In genomic region chr19:19110410-19111137, GRCh38 we compare ENCODE assay signal across 11 cellular contexts. TPM values are rescaled to one million over a fixed set of nuclear protein-coding genes. Genes with fewer than 3 reads are reported as not detected.
DNase-seq lines count a peak whose midpoint lies in the region; ATAC-seq, FAIRE-seq and TF ChIP-seq lines count a peak whose summit lies in the region.
"Had no signal": no experiment of that assay in that cellular context is flagged by ENCODE, and none has a peak within 500 bp of the region (broad histone marks: within the 10 kb centered on the region; RNA-seq: fewer than 3 reads in every experiment).

No MANE protein-coding gene starts in this region.

- BruUV-seq in PC-3 (replicated peaks; lab: Mats Ljungman, UMichigan) (no TSS peak), Calu3 (replicated peaks; lab: Mats Ljungman, UMichigan) (no TSS peak)

- H2BK15ac ChIP-seq in H1 (ENCODE audit: low read length), result no peak overlapping the region
- no peak overlapping the region for H2BK15ac ChIP-seq in mesenchymal stem cell (ENCODE audit: low read depth, poor library complexity, severe bottlenecking)

- no peaks in the 10 kb centered on the region for H3K9me2 ChIP-seq in PC-3 (replicated peaks; ENCODE audit: low read length)

- no peak overlapping the region for H3K9ac ChIP-seq in H1 (replicated peaks in 1 of 4; ENCODE audit: extremely low read depth in 1 of 4, low read depth in 3 of 4, low read length in 3 of 4)
- H3K9ac ChIP-seq in mesenchymal stem cell (ENCODE audit: low read length), result no peak overlapping the region
- H3K9ac ChIP-seq in PC-3 (ENCODE audit: low read length), result no peak overlapping the region

- no peak overlapping the region for H3K4ac ChIP-seq in H1 (replicated peaks; ENCODE audit: insufficient read length, low read depth, low read length)
- no peak overlapping the region for H3K4ac ChIP-seq in mesenchymal stem cell (ENCODE audit: low read depth in 1 of 2, low read length in 2 of 2)

- H3K23me2 ChIP-seq in H1 (ENCODE audit: low read depth, low read length), result peaks cover 6% of the 10 kb centered on the region; the same call in 1 of the 2 replicates

- no peaks in the 10 kb centered on the region for H3K36me3 Mint-ChIP-seq in CD4-positive, alpha-beta T cell (ENCODE audit: low read depth)
- no peaks in the 10 kb centered on the region for H3K36me3 Mint-ChIP-seq in natural killer cell treated with Interleukin-12 subunit alpha and Interleukin-12 subunit beta and Interleukin-15 and Interleukin-18, amount 100 ng/mL, for 72 hours
- peaks cover 5% of the 10 kb centered on the region for H3K36me3 Mint-ChIP-seq in Calu3 (ENCODE audit: insufficient read depth, unreplicated experiment)

- peak in 3 of 10 experiments; percentile 3 to 25 (median 8) for DNase-seq in CD4-positive, alpha-beta T cell
- DNase-seq in Kasumi-1 (lab: John Stamatoyannopoulos, UW) (peak; percentile 33 to 47), H1 (ENCODE audit: low read depth in 1 of 2, low spot score in 2 of 2) (no peak), NCI-H345 treated with DMSO at 0.1 percent for 48 hours (lab: John Stamatoyannopoulos, UW; ENCODE audit: unreplicated experiment) (no peak), mesenchymal stem cell (no peak), PC-3 (no peak), Calu3 (no peak)
- peak; percentile 42 for DNase-seq in natural killer cell treated with Interleukin-12 subunit alpha and Interleukin-12 subunit beta and Interleukin-15 and Interleukin-18, amount 100 ng/mL, for 72 hours (ENCODE audit: low spot score)
- DNase-seq: cerebellar nuclear complex had no signal

- no peak overlapping the region for H3K27ac Mint-ChIP-seq in CD4-positive, alpha-beta T cell
- H3K27ac Mint-ChIP-seq in natural killer cell treated with Interleukin-12 subunit alpha and Interleukin-12 subunit beta and Interleukin-15 and Interleukin-18, amount 100 ng/mL, for 72 hours, result no peak overlapping the region
- no peak overlapping the region for H3K27ac Mint-ChIP-seq in Calu3 (ENCODE audit: unreplicated experiment)

- H2BK5ac ChIP-seq in H1 (ENCODE audit: low read depth, low read length) (no peak overlapping the region), mesenchymal stem cell (ENCODE audit: low read depth, low read length, poor library complexity, severe bottlenecking) (no peak overlapping the region)

- H3K27ac ChIP-seq in CD4-positive, alpha-beta T cell (ENCODE audit: low read depth, low read length), result no peak overlapping the region
- H3K27ac ChIP-seq in H1 (ENCODE audit: low read depth, low read length), result no peak overlapping the region
- no peak overlapping the region for H3K27ac ChIP-seq in mesenchymal stem cell (ENCODE audit: low read length, poor library complexity, severe bottlenecking)
- no peak overlapping the region for H3K27ac ChIP-seq in PC-3 (ENCODE audit: low read length)

- no peak for TF ChIP-seq EP300 in H1 (IDR thresholded peaks at IDR 0.05; ENCODE audit: borderline replicate concordance in 1 of 2, low read depth in 2 of 2, low read length in 2 of 2)

- TF ChIP-seq RAD21 in H1 (IDR thresholded peaks at IDR 0.05 in 1 of 2, conservative IDR thresholded peaks at IDR 0.05 in 1 of 2; ENCODE audit: low read depth in 2 of 2, low read length in 2 of 2), result peak in 1 of 2 experiments; percentile 32; a peak in 1 of 4 replicates

- 0 out of 8 replicates have a peak overlapping the region, but pooled peaks of 1 of the 4 experiments have one; percentile 0 for H3K4me3 ChIP-seq in H1 (ENCODE audit: extremely low read depth in 1 of 4, insufficient read depth in 2 of 4, low read depth in 3 of 4, low read length in 4 of 4)
- H3K4me3 ChIP-seq in mesenchymal stem cell (ENCODE audit: insufficient read depth in 1 of 2, low read depth in 1 of 2, low read length in 2 of 2), result no peak overlapping the region
- no peak overlapping the region for H3K4me3 ChIP-seq in PC-3 (ENCODE audit: low read length)

- no peak for ATAC-seq in CD4-positive, alpha-beta T cell (ENCODE audit: poor library complexity)
- peak; percentile 43 to 49 for ATAC-seq in natural killer cell treated with Interleukin-12 subunit alpha and Interleukin-12 subunit beta and Interleukin-15 and Interleukin-18, amount 100 ng/mL, for 72 hours
- no peak for ATAC-seq in PC-3

- H3K36me3 ChIP-seq in H1 (ENCODE audit: control insufficient read depth in 2 of 4, insufficient read depth in 4 of 4, low read length in 3 of 4), result no peaks in the 10 kb centered on the region
- peaks cover 0 to 7% of the 10 kb centered on the region in 2 experiments for H3K36me3 ChIP-seq in mesenchymal stem cell (ENCODE audit: control insufficient read depth in 1 of 2, insufficient read depth in 2 of 2, low read depth in 1 of 2, low read length in 2 of 2)
- no peaks in the 10 kb centered on the region for H3K36me3 ChIP-seq in PC-3 (ENCODE audit: low read depth, low read length)

- no peak overlapping the region for H2AK5ac ChIP-seq in H1 (ENCODE audit: low read depth, low read length)
- no peak overlapping the region for H2AK5ac ChIP-seq in mesenchymal stem cell (ENCODE audit: low read length, severe bottlenecking)

- H3K79me1 ChIP-seq in H1 (ENCODE audit: low read depth, low read length), result 0 out of 2 replicates have a peak, but pooled peaks cover 2% of the 10 kb centered on the region
- no peaks in the 10 kb centered on the region for H3K79me1 ChIP-seq in mesenchymal stem cell (replicated peaks; ENCODE audit: low read length, poor library complexity, severe bottlenecking)

- H3K18ac ChIP-seq in H1 (ENCODE audit: extremely low read depth, low read length) (peak overlapping the region; percentile 19; the same call in 1 of the 2 replicates), mesenchymal stem cell (ENCODE audit: low read depth in 1 of 2, low read length in 2 of 2) (no peak overlapping the region)

- H3K4me1 ChIP-seq in H1 (replicated peaks in 1 of 4; ENCODE audit: control insufficient read depth in 3 of 4, insufficient read depth in 4 of 4, low read length in 3 of 4) (peaks cover 3 to 7% (median 4%) of the 10 kb centered on the region in 4 experiments), mesenchymal stem cell (ENCODE audit: control insufficient read depth, insufficient read depth, low read depth, low read length) (peaks cover 35% of the 10 kb centered on the region), PC-3 (ENCODE audit: insufficient read depth, low read length) (no peaks in the 10 kb centered on the region)

- no peaks in the 10 kb centered on the region for H3K27me3 Mint-ChIP-seq in CD4-positive, alpha-beta T cell
- H3K27me3 Mint-ChIP-seq in natural killer cell treated with Interleukin-12 subunit alpha and Interleukin-12 subunit beta and Interleukin-15 and Interleukin-18, amount 100 ng/mL, for 72 hours, result no peaks in the 10 kb centered on the region
- no peaks in the 10 kb centered on the region for H3K27me3 Mint-ChIP-seq in Calu3 (ENCODE audit: unreplicated experiment)

- H2BK20ac ChIP-seq in H1 (ENCODE audit: low read length), result no peak overlapping the region

- H3K14ac ChIP-seq in H1 (ENCODE audit: insufficient read length) (no peak overlapping the region), mesenchymal stem cell (ENCODE audit: low read length in 2 of 2) (peak overlapping the region in 1 of 2 experiments; percentile 14)

- 76% methylated on average over 61 of the region's 66 CpGs; no CpG with 5 or more reads in 1 of the 2 experiments for WGBS in H1 (ENCODE audit: extremely low coverage in 1 of 2, insufficient coverage in 1 of 2, insufficient read length in 1 of 2, insufficient replicate concordance in 2 of 2, low coverage in 1 of 2, low lambda C conversion rate in 2 of 2, missing lambda C conversion rate in 1 of 2), 2 experiments
- WGBS in mesenchymal stem cell, result 74% methylated on average over 66 of the region's 66 CpGs

- peak; percentile 17 for TF ChIP-seq CTCF in CD4-positive, alpha-beta T cell (IDR thresholded peaks at IDR 0.05)
- TF ChIP-seq CTCF in H1 (IDR thresholded peaks at IDR 0.05; ENCODE audit: control extremely low read depth in 1 of 3, insufficient read depth in 1 of 3, low read depth in 1 of 3, low read length in 3 of 3) (peak; percentile 13 to 26 (median 26); a peak in 3 of 4 replicates), PC-3 (conservative IDR thresholded peaks at IDR 0.05; ENCODE audit: low read depth, low read length) (no peak), Calu3 (IDR thresholded peaks at IDR 0.05; ENCODE audit: unreplicated experiment) (no peak)

- H3K23ac ChIP-seq in H1 (ENCODE audit: insufficient read length), result no peak overlapping the region
- no peak overlapping the region for H3K23ac ChIP-seq in mesenchymal stem cell (ENCODE audit: low read length in 2 of 2)

- no peaks in the 10 kb centered on the region for H3K4me1 Mint-ChIP-seq in CD4-positive, alpha-beta T cell (ENCODE audit: low read depth)
- peaks cover 0 to 8% of the 10 kb centered on the region in 2 donors for H3K4me1 Mint-ChIP-seq in natural killer cell treated with Interleukin-12 subunit alpha and Interleukin-12 subunit beta and Interleukin-15 and Interleukin-18, amount 100 ng/mL, for 72 hours (ENCODE audit: low read depth in 2 of 2)
- no peaks in the 10 kb centered on the region for H3K4me1 Mint-ChIP-seq in Calu3 (ENCODE audit: low read depth, unreplicated experiment)

- intact Hi-C loops in CD4-positive, alpha-beta T cell (cut with DNase I, micrococcal nuclease), result no loop called here
- intact Hi-C loops in PC-3 (cut with micrococcal nuclease), result no loop called here
- intact Hi-C loops in Calu3 (cut with micrococcal nuclease; ENCODE audit: unreplicated experiment), result no loop called here

- no peaks in the 10 kb centered on the region for H3K9me3 ChIP-seq in CD4-positive, alpha-beta T cell (ENCODE audit: control insufficient read depth, low read length)
- H3K9me3 ChIP-seq in H1 (ENCODE audit: insufficient read depth in 2 of 2, low read depth in 1 of 2, low read length in 1 of 2) (no peaks in the 10 kb centered on the region), mesenchymal stem cell (ENCODE audit: control insufficient read depth, low read length) (no peaks in the 10 kb centered on the region), PC-3 (ENCODE audit: low read length) (no peaks in the 10 kb centered on the region)

- peak overlapping the region; percentile 19 to 41 for H3K4me2 ChIP-seq in H1 (ENCODE audit: insufficient read depth in 1 of 2, low read depth in 2 of 2, low read length in 2 of 2)
- no peak overlapping the region for H3K4me2 ChIP-seq in mesenchymal stem cell (ENCODE audit: low read length, poor library complexity, severe bottlenecking)
- H3K4me2 ChIP-seq in PC-3 (ENCODE audit: low read length), result no peak overlapping the region

- H4K5ac ChIP-seq in H1 (ENCODE audit: insufficient read length, low read depth, low read length), result no peak overlapping the region

- peaks cover 0 to 4% of the 10 kb centered on the region in 2 experiments for H4K20me1 ChIP-seq in H1 (replicated peaks in 1 of 2; ENCODE audit: control insufficient read depth in 1 of 2, insufficient read depth in 2 of 2, low read length in 2 of 2)
- no peaks in the 10 kb centered on the region for H4K20me1 ChIP-seq in PC-3 (ENCODE audit: low read length)

- H2BK120ac ChIP-seq in H1 (replicated peaks; ENCODE audit: low read depth, low read length) (no peak overlapping the region), mesenchymal stem cell (ENCODE audit: low read depth, low read length) (no peak overlapping the region)

- H3K27me3 ChIP-seq in CD4-positive, alpha-beta T cell (ENCODE audit: control insufficient read depth, insufficient read depth, low read length), result no peaks in the 10 kb centered on the region
- H3K27me3 ChIP-seq in H1 (replicated peaks in 1 of 4; ENCODE audit: control insufficient read depth in 3 of 4, extremely low read depth in 1 of 4, insufficient read depth in 3 of 4, low read length in 3 of 4) (0 out of 7 replicates have a peak, but pooled peaks cover 0 to 2% (median 0%) of the 10 kb centered on the region in 4 experiments), mesenchymal stem cell (ENCODE audit: control insufficient read depth in 1 of 2, insufficient read depth in 1 of 2, low read length in 2 of 2) (peaks cover 0 to 14% of the 10 kb centered on the region in 2 experiments), PC-3 (ENCODE audit: low read length) (no peaks in the 10 kb centered on the region)

- H3K4me3 Mint-ChIP-seq in CD4-positive, alpha-beta T cell, result no peak overlapping the region
- no peak overlapping the region for H3K4me3 Mint-ChIP-seq in natural killer cell treated with Interleukin-12 subunit alpha and Interleukin-12 subunit beta and Interleukin-15 and Interleukin-18, amount 100 ng/mL, for 72 hours
- H3K4me3 Mint-ChIP-seq in Calu3 (ENCODE audit: low read depth, unreplicated experiment), result no peak overlapping the region

- no peaks in the 10 kb centered on the region for H3K9me3 Mint-ChIP-seq in CD4-positive, alpha-beta T cell
- H3K9me3 Mint-ChIP-seq in natural killer cell treated with Interleukin-12 subunit alpha and Interleukin-12 subunit beta and Interleukin-15 and Interleukin-18, amount 100 ng/mL, for 72 hours, result no peaks in the 10 kb centered on the region
- H3K9me3 Mint-ChIP-seq in Calu3 (ENCODE audit: low read depth, unreplicated experiment), result no peaks in the 10 kb centered on the region

- H3K56ac ChIP-seq in H1 (replicated peaks; ENCODE audit: insufficient read length, low read depth, low read length), result no peak overlapping the region

- H2AFZ ChIP-seq in H1 (ENCODE audit: low read length) (no peak overlapping the region), mesenchymal stem cell (ENCODE audit: low read depth, low read length) (no peak overlapping the region), PC-3 (ENCODE audit: low read length) (no peak overlapping the region)

- CTCF ChIA-PET in CD4-positive, alpha-beta T cell (lab: Charles Lee), result no interaction called here
- CTCF ChIA-PET in H1 (lab: Charles Lee; ENCODE audit: partially characterized antibody) (interaction anchor here (0.7 to 3.8 kb wide), 18 partner anchors 11 to 80 kb away, joined by 3 to 42 read pairs (median 4); no protein-coding TSS in a partner anchor), PC-3 (lab: Charles Lee) (no interaction called here), Calu3 (lab: Charles Lee) (no interaction called here)

- TF ChIP-seq POLR2A in H1 (IDR thresholded peaks at IDR 0.05; ENCODE audit: control extremely low read depth in 1 of 2, low read depth in 2 of 2, low read length in 2 of 2), result no peak

- H3F3A ChIP-seq in PC-3 (ENCODE audit: low read length, unreplicated experiment), result no peaks in the 10 kb centered on the region

- H3K79me2 ChIP-seq in H1 (ENCODE audit: control insufficient read depth in 1 of 2, insufficient read depth in 2 of 2, low read length in 2 of 2) (no peaks in the 10 kb centered on the region), PC-3 (ENCODE audit: low read length) (no peaks in the 10 kb centered on the region)

- H2BK12ac ChIP-seq in H1 (ENCODE audit: low read depth, low read length), result 0 out of 2 replicates have a peak overlapping the region, but pooled peaks have one; percentile 50
- H2BK12ac ChIP-seq in mesenchymal stem cell (ENCODE audit: low read length in 2 of 2), result no peak overlapping the region

- H4K8ac ChIP-seq in H1 (ENCODE audit: extremely low read depth, insufficient read depth, low read length) (peak overlapping the region; percentile 74; the same call in 1 of the 2 replicates), mesenchymal stem cell (ENCODE audit: low read length) (no peak overlapping the region)

- FAIRE-seq in H1 (lab: Jason Lieb, UNC), result no peak

- POLR2A ChIA-PET in CD4-positive, alpha-beta T cell (lab: Charles Lee), result interaction anchor here (0.5 kb wide), 1 partner anchor 46 kb away, joined by 3 read pairs; no protein-coding TSS in a partner anchor
- POLR2A ChIA-PET in H1 (lab: Charles Lee; ENCODE audit: partially characterized antibody), result interaction anchor here (0.8 to 1.9 kb wide), 8 partner anchors 10 to 75 kb away, joined by 3 to 6 read pairs (median 4); no protein-coding TSS in a partner anchor
- POLR2A ChIA-PET in PC-3 (lab: Charles Lee; ENCODE audit: unreplicated experiment), result no interaction called here

- H4K91ac ChIP-seq in H1 (replicated peaks; ENCODE audit: insufficient read length, low read length), result no peak overlapping the region
- no peak overlapping the region for H4K91ac ChIP-seq in mesenchymal stem cell (ENCODE audit: low read length)

RNA-seq across cellular contexts. Expression of gene TMEM161A, which starts 27.7 kb away (rescaled TPM):
- total RNA-seq in CD4-positive, alpha-beta T cell, result 10 to 100 TPM in 1 of 2 experiments, 1 to 10 TPM in 1; 8.2 to 10.9 TPM
- total RNA-seq in H1 (2021; fragmentation: NEBNext Ultra II Directional; extraction: Animal tissue kit (Norgen Biotek cat#: 25700)), result 41.9 and 47.8 TPM in 2 replicates
- 103 and 153 TPM in 2 replicates for polyA plus RNA-seq in H1 (2011; rRNA removed)
- polyA plus RNA-seq in H1 (2011; cell fraction: cytosol; rRNA removed), result 80.8 TPM
- 202 TPM for polyA plus RNA-seq in H1 (2011; cell fraction: nucleus; rRNA removed)
- polyA plus RNA-seq in H1 (2012, experiment 1 of 2), result 26.3 to 50.2 TPM (median 47.7 TPM) in 4 replicates
- 46.4 TPM for polyA plus RNA-seq in H1 (2012, experiment 2 of 2)
- 62.3 TPM for polyA plus RNA-seq in H1 (2013, experiment 1 of 2)
- polyA plus RNA-seq in H1 (2013, experiment 2 of 2), result 53.9 TPM
- polyA minus RNA-seq in H1 (2011; rRNA and poly(A)+ RNA removed), result 46.0 and 81.2 TPM in 2 replicates
- 40.2 TPM for polyA minus RNA-seq in H1 (2011; cell fraction: cytosol; rRNA and poly(A)+ RNA removed)
- 34.3 TPM for polyA minus RNA-seq in H1 (2011; cell fraction: nucleus; rRNA and poly(A)+ RNA removed)
- 10 to 100 TPM; 22.0 to 38.1 TPM for total RNA-seq in natural killer cell treated with Interleukin-12 subunit alpha and Interleukin-12 subunit beta and Interleukin-15 and Interleukin-18, amount 100 ng/mL, for 72 hours
- 21.4 TPM for polyA plus RNA-seq in mesenchymal stem cell (2013, experiment 1 of 2)
- 21.0 TPM for polyA plus RNA-seq in mesenchymal stem cell (2013, experiment 2 of 2)
- 49.9 and 90.0 TPM in 2 replicates for total RNA-seq in PC-3 (2014; rRNA removed)
- total RNA-seq in Calu3 (2022), result 24.0 and 28.9 TPM in 2 replicates

RNA-seq across cellular contexts. Expression of gene SLC25A42, which starts 46.8 kb away (rescaled TPM):
- total RNA-seq in CD4-positive, alpha-beta T cell, result 10 to 100 TPM; 15.1 to 15.4 TPM
- 4.1 and 6.2 TPM in 2 replicates for total RNA-seq in H1 (2021; fragmentation: NEBNext Ultra II Directional; extraction: Animal tissue kit (Norgen Biotek cat#: 25700))
- 5.9 and 10.5 TPM in 2 replicates for polyA plus RNA-seq in H1 (2011; rRNA removed)
- polyA plus RNA-seq in H1 (2011; cell fraction: cytosol; rRNA removed), result 8.0 TPM
- 23.0 TPM for polyA plus RNA-seq in H1 (2011; cell fraction: nucleus; rRNA removed)
- polyA plus RNA-seq in H1 (2012, experiment 1 of 2), result 5.2 to 8.6 TPM (median 7.7 TPM) in 4 replicates
- polyA plus RNA-seq in H1 (2012, experiment 2 of 2), result 7.8 TPM
- polyA plus RNA-seq in H1 (2013, experiment 1 of 2), result 5.2 TPM
- 4.3 TPM for polyA plus RNA-seq in H1 (2013, experiment 2 of 2)
- 3.4 and 6.9 TPM in 2 replicates for polyA minus RNA-seq in H1 (2011; rRNA and poly(A)+ RNA removed)
- polyA minus RNA-seq in H1 (2011; cell fraction: cytosol; rRNA and poly(A)+ RNA removed), result 3.6 TPM
- 5.3 TPM for polyA minus RNA-seq in H1 (2011; cell fraction: nucleus; rRNA and poly(A)+ RNA removed)
- total RNA-seq in natural killer cell treated with Interleukin-12 subunit alpha and Interleukin-12 subunit beta and Interleukin-15 and Interleukin-18, amount 100 ng/mL, for 72 hours, result 10 to 100 TPM; 18.3 to 22.8 TPM
- polyA plus RNA-seq in mesenchymal stem cell (2013, experiment 1 of 2), result 8.1 TPM
- polyA plus RNA-seq in mesenchymal stem cell (2013, experiment 2 of 2), result 7.2 TPM
- 8.0 and 8.8 TPM in 2 replicates for total RNA-seq in PC-3 (2014; rRNA removed)
- 5.7 and 7.1 TPM in 2 replicates for total RNA-seq in Calu3 (2022)

RNA-seq across cellular contexts. Expression of gene MEF2B, which starts 59.5 kb away (rescaled TPM):
- total RNA-seq in CD4-positive, alpha-beta T cell, result 1 to 10 TPM; 1.9 to 3.0 TPM
- total RNA-seq in H1 (2021; fragmentation: NEBNext Ultra II Directional; extraction: Animal tissue kit (Norgen Biotek cat#: 25700)), result 2.8 and 4.1 TPM in 2 replicates
- polyA plus RNA-seq in H1 (2011; rRNA removed), result 3.7 and 17.8 TPM in 2 replicates
- polyA plus RNA-seq in H1 (2011; cell fraction: cytosol; rRNA removed), result 8.9 TPM
- polyA plus RNA-seq in H1 (2011; cell fraction: nucleus; rRNA removed), result 17.1 TPM
- 1.4 to 2.8 TPM (median 1.6 TPM) in 4 replicates for polyA plus RNA-seq in H1 (2012, experiment 1 of 2)
- polyA plus RNA-seq in H1 (2012, experiment 2 of 2), result 1.7 TPM
- polyA plus RNA-seq in H1 (2013, experiment 1 of 2), result 1.1 TPM
- polyA plus RNA-seq in H1 (2013, experiment 2 of 2), result 1.5 TPM
- polyA minus RNA-seq in H1 (2011; rRNA and poly(A)+ RNA removed), result 0.76 and 2.1 TPM in 2 replicates
- polyA minus RNA-seq in H1 (2011; cell fraction: cytosol; rRNA and poly(A)+ RNA removed), result not detected
- polyA minus RNA-seq in H1 (2011; cell fraction: nucleus; rRNA and poly(A)+ RNA removed), result 1.4 TPM
- 1 to 10 TPM; 2.4 to 5.9 TPM for total RNA-seq in natural killer cell treated with Interleukin-12 subunit alpha and Interleukin-12 subunit beta and Interleukin-15 and Interleukin-18, amount 100 ng/mL, for 72 hours
- 0.35 TPM for polyA plus RNA-seq in mesenchymal stem cell (2013, experiment 1 of 2)
- polyA plus RNA-seq in mesenchymal stem cell (2013, experiment 2 of 2), result 0.37 TPM
- total RNA-seq in PC-3 (2014; rRNA removed), result 0.22 and 0.29 TPM in 2 replicates
- 1.7 and 2.3 TPM in 2 replicates for total RNA-seq in Calu3 (2022)
- total RNA-seq: HT1080, temporal lobe had no signal

Comparison
In these comparisons a context has a peak if more than half of its experiments do, and no peak if none do; other contexts are left out.
1. ATAC-seq: peak in natural killer cell treated with Interleukin-12 subunit alpha and Interleukin-12 subunit beta and Interleukin-15 and Interleukin-18, amount 100 ng/mL, for 72 hours (2 of 2); none in CD4-positive, alpha-beta T cell (single experiment) and PC-3 (single experiment).
2. DNase-seq: peak in Kasumi-1 (2 of 2) and natural killer cell treated with Interleukin-12 subunit alpha and Interleukin-12 subunit beta and Interleukin-15 and Interleukin-18, amount 100 ng/mL, for 72 hours (single experiment); none in H1 (0 of 2), NCI-H345 treated with DMSO at 0.1 percent for 48 hours (single experiment), mesenchymal stem cell (single experiment), PC-3 (single experiment) and Calu3 (single experiment).
3. CTCF ChIP-seq: peak in CD4-positive, alpha-beta T cell (single experiment) and H1 (3 of 3); none in PC-3 (single experiment) and Calu3 (single experiment).
4. H3K4me2 ChIP-seq: peak in H1 (2 of 2); none in mesenchymal stem cell (single experiment) and PC-3 (single experiment).